ENCODE assay signal across 26 cellular contexts in the genomic region with DNA sequence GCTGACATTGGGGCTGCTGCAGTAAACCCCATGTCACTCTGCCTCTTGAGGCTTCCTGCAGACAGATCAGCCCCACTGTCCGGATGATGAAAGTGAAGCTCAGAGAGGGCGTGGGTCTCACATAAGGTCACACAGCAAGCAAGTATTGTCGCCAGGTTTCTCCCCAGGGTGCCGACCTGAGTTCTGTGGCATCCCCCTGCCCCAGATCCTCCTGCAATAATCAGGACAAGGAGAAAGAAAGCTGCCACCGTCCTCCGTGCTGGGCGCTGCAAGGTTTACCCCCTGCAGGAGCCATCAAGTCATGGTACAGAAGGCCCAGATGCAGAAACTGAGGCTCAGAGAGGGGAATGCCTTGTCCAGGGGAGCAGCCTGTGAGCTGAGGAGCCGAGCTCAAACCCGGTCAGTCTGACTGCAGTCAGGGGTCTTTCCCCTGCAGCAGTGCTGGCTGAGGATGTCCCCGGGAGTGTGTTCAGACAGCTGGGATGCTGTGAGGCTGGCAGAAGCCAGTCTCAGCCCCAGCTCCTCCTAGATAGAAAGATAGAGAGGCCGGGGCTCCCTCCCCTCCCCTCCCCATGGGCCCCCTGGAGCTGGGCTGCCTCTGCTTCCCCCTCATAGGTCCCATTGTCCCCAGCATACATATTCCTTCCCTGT. TPM values are rescaled to one million over a fixed set of nuclear protein-coding genes. Genes with fewer than 3 reads are reported as not detected.
"Had no signal": no experiment of that assay in that cellular context is flagged by ENCODE, and none has a peak within 500 bp of the region (broad histone marks: within the 10 kb centered on the region; RNA-seq: fewer than 3 reads in every experiment).

No MANE protein-coding gene starts in this region.

- H3K27me3 ChIP-seq: adrenal gland, ascending aorta, brain microvascular endothelial cell, dorsolateral prefrontal cortex, esophagus muscularis mucosa, vagina had no signal

- H3K4me1 ChIP-seq: prostate gland had no signal

- H3K36me3 ChIP-seq: adrenal gland, ascending aorta, brain microvascular endothelial cell, esophagus muscularis mucosa, prostate gland, thoracic aorta, vagina, WERI-Rb-1 had no signal

- H3K36me3 Mint-ChIP-seq: activated CD8-positive, alpha-beta memory T cell treated with anti-CD3 and anti-CD28 coated beads, Interleukin-2, amount 10 ng/mL, durations not matched to agents 7 days and 5 days; activated naive CD8-positive, alpha-beta T cell; naive B cell; type B pancreatic cell had no signal

- H3K27ac Mint-ChIP-seq: activated CD4-positive, alpha-beta T cell treated with anti-CD3 and anti-CD28 coated beads, Interleukin-2, amount 10 ng/mL, durations not matched to agents 7 days and 5 days; activated CD8-positive, alpha-beta memory T cell treated with anti-CD3 and anti-CD28 coated beads, Interleukin-2, amount 10 ng/mL, durations not matched to agents 7 days and 5 days; activated CD8-positive, alpha-beta T cell treated with anti-CD3 and anti-CD28 coated beads for 36 hours; activated naive CD8-positive, alpha-beta T cell; effector memory CD8-positive, alpha-beta T cell; type B pancreatic cell had no signal

- H3K4me3 Mint-ChIP-seq: activated CD4-positive, alpha-beta T cell treated with anti-CD3 and anti-CD28 coated beads, Interleukin-2, amount 10 ng/mL, durations not matched to agents 7 days and 5 days; activated CD8-positive, alpha-beta memory T cell treated with anti-CD3 and anti-CD28 coated beads, Interleukin-2, amount 10 ng/mL, durations not matched to agents 7 days and 5 days; activated CD8-positive, alpha-beta T cell treated with anti-CD3 and anti-CD28 coated beads for 36 hours; activated naive CD8-positive, alpha-beta T cell; effector memory CD8-positive, alpha-beta T cell; naive B cell; type B pancreatic cell had no signal

- H3K27me3 Mint-ChIP-seq: activated CD4-positive, alpha-beta T cell treated with anti-CD3 and anti-CD28 coated beads, Interleukin-2, amount 10 ng/mL, durations not matched to agents 7 days and 5 days; activated CD8-positive, alpha-beta memory T cell treated with anti-CD3 and anti-CD28 coated beads, Interleukin-2, amount 10 ng/mL, durations not matched to agents 7 days and 5 days; activated CD8-positive, alpha-beta T cell treated with anti-CD3 and anti-CD28 coated beads for 36 hours; activated naive CD8-positive, alpha-beta T cell; type B pancreatic cell had no signal

- H3K9me3 Mint-ChIP-seq: activated CD4-positive, alpha-beta T cell treated with anti-CD3 and anti-CD28 coated beads, Interleukin-2, amount 10 ng/mL, durations not matched to agents 7 days and 5 days; activated CD8-positive, alpha-beta T cell treated with anti-CD3 and anti-CD28 coated beads for 36 hours; effector memory CD8-positive, alpha-beta T cell; naive B cell; type B pancreatic cell had no signal

- DNase-seq: activated CD4-positive, alpha-beta T cell treated with anti-CD3 and anti-CD28 coated beads, Interleukin-2, amount 10 ng/mL, durations not matched to agents 7 days and 5 days; activated CD4-positive, CD25-positive, alpha-beta regulatory T cell treated with anti-CD3 and anti-CD28 coated beads, Interleukin-2, amount 50 U/mL, for 72 hours; activated CD8-positive, alpha-beta memory T cell treated with anti-CD3 and anti-CD28 coated beads, Interleukin-2, amount 10 ng/mL, durations not matched to agents 7 days and 5 days; activated CD8-positive, alpha-beta T cell treated with anti-CD3 and anti-CD28 coated beads for 36 hours; activated gamma-delta T cell treated with Interleukin-2 at 50 U/mL for 16 hours; activated T-cell treated with anti-CD3 and anti-CD28 coated beads for 4 hours; brain microvascular endothelial cell; caudate nucleus; dorsolateral prefrontal cortex; effector memory CD8-positive, alpha-beta T cell; hippocampal formation; left cardiac atrium; naive B cell; occipital lobe; stimulated activated CD4-positive, alpha-beta T cell treated with anti-CD3 and anti-CD28 coated beads, Interleukin-4, amount 100 ng/mL, for 24 hours; stimulated activated naive CD4-positive, alpha-beta T cell treated with Interleukin-2 at 50 U/mL for 16 hours; WERI-Rb-1 had no signal

- ATAC-seq: activated CD8-positive, alpha-beta memory T cell treated with anti-CD3 and anti-CD28 coated beads, Interleukin-2, amount 10 ng/mL, durations not matched to agents 7 days and 5 days; activated CD8-positive, alpha-beta T cell treated with anti-CD3 and anti-CD28 coated beads for 36 hours; effector memory CD8-positive, alpha-beta T cell; left cardiac atrium had no signal

- H3K4me3 ChIP-seq: adrenal gland, ascending aorta, dorsolateral prefrontal cortex, esophagus muscularis mucosa, lung, prostate gland, thoracic aorta, vagina had no signal

- H3K9me3 ChIP-seq: adrenal gland, ascending aorta, esophagus muscularis mucosa, prostate gland, thoracic aorta, vagina had no signal

- H3K27ac ChIP-seq: ascending aorta, brain microvascular endothelial cell, esophagus muscularis mucosa, prostate gland, thoracic aorta, vagina, WERI-Rb-1 had no signal

- H3K4me1 Mint-ChIP-seq: activated CD4-positive, alpha-beta T cell treated with anti-CD3 and anti-CD28 coated beads, Interleukin-2, amount 10 ng/mL, durations not matched to agents 7 days and 5 days; activated CD8-positive, alpha-beta memory T cell treated with anti-CD3 and anti-CD28 coated beads, Interleukin-2, amount 10 ng/mL, durations not matched to agents 7 days and 5 days had no signal

RNA-seq across cellular contexts. Expression of a gene that starts 13.2 kb away (rescaled TPM):
- total RNA-seq: activated CD4-positive, alpha-beta T cell treated with anti-CD3 and anti-CD28 coated beads, Interleukin-2, amount 10 ng/mL, durations not matched to agents 7 days and 5 days had no signal
